Comparison of ENCODE assay signal across 1 cellular context in the genomic region with DNA sequence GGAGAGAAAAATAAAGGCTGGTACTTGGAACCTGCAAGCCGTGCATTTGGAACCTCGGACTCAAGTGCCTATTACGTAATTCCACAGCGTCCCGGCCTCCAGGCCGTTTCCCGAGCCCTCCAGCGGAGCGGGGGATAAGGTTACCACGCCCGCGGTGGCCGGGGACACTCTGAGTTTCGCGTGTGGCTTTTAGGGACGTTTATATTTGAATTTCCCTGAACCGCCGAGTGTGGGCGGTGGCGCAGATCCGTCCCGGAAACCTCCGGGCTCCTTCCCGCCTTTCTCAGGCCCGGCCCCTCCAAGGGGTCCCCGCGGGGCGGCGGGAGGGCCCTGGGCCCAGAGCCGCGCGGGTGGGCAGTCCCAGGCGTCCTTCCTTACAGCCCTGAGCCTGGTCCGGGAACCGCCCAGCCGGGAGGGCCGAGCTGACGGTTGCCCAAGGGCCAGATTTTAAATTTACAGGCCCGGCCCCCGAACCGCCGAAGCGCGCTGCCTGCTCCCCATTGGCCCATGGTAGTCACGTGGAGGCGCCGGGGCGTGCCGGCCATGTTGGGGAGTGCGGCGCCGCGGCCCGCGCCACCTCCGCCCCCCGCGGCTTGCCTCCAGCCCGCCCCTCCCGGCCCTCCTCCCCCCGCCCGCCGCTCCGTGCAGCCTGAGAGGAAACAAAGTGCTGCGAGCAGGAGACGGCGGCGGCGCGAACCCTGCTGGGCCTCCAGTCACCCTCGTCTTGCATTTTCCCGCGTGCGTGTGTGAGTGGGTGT.
TF ChIP-seq lines count a peak whose summit lies in the region.

A gene with protein sequence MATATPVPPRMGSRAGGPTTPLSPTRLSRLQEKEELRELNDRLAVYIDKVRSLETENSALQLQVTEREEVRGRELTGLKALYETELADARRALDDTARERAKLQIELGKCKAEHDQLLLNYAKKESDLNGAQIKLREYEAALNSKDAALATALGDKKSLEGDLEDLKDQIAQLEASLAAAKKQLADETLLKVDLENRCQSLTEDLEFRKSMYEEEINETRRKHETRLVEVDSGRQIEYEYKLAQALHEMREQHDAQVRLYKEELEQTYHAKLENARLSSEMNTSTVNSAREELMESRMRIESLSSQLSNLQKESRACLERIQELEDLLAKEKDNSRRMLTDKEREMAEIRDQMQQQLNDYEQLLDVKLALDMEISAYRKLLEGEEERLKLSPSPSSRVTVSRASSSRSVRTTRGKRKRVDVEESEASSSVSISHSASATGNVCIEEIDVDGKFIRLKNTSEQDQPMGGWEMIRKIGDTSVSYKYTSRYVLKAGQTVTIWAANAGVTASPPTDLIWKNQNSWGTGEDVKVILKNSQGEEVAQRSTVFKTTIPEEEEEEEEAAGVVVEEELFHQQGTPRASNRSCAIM (plus strand): TSS at position 638 of the 758 bp plus-strand sequence. CDS start 373 bp downstream, outside the sequence.

TF ChIP-seq in HepG2, 621 proteins besides CTCF, POLR2A, EP300 and RAD21 (continued from another document and continues in another):
- TF ChIP-seq, protein P1, sequence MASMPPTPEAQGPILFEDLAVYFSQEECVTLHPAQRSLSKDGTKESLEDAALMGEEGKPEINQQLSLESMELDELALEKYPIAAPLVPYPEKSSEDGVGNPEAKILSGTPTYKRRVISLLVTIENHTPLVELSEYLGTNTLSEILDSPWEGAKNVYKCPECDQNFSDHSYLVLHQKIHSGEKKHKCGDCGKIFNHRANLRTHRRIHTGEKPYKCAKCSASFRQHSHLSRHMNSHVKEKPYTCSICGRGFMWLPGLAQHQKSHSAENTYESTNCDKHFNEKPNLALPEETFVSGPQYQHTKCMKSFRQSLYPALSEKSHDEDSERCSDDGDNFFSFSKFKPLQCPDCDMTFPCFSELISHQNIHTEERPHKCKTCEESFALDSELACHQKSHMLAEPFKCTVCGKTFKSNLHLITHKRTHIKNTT (CRISPR knock-in tag; IDR thresholded peaks at IDR 0.05), result no peak
- TF ChIP-seq, protein P2, sequence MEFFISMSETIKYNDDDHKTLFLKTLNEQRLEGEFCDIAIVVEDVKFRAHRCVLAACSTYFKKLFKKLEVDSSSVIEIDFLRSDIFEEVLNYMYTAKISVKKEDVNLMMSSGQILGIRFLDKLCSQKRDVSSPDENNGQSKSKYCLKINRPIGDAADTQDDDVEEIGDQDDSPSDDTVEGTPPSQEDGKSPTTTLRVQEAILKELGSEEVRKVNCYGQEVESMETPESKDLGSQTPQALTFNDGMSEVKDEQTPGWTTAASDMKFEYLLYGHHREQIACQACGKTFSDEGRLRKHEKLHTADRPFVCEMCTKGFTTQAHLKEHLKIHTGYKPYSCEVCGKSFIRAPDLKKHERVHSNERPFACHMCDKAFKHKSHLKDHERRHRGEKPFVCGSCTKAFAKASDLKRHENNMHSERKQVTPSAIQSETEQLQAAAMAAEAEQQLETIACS (CRISPR knock-in tag; IDR thresholded peaks at IDR 0.05), result peak; percentile 57; the same call in 1 of the 2 replicates
- TF ChIP-seq PITX1 (CRISPR knock-in tag; IDR thresholded peaks at IDR 0.05), result peak; percentile 56; the same call in 1 of the 2 replicates
- TF ChIP-seq, protein P3, sequence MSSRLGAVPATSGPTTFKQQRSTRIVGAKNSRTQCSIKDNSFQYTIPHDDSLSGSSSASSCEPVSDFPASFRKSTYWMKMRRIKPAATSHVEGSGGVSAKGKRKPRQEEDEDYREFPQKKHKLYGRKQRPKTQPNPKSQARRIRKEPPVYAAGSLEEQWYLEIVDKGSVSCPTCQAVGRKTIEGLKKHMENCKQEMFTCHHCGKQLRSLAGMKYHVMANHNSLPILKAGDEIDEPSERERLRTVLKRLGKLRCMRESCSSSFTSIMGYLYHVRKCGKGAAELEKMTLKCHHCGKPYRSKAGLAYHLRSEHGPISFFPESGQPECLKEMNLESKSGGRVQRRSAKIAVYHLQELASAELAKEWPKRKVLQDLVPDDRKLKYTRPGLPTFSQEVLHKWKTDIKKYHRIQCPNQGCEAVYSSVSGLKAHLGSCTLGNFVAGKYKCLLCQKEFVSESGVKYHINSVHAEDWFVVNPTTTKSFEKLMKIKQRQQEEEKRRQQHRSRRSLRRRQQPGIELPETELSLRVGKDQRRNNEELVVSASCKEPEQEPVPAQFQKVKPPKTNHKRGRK (CRISPR knock-in tag; IDR thresholded peaks at IDR 0.05), result no peak
- TF ChIP-seq, protein P4, sequence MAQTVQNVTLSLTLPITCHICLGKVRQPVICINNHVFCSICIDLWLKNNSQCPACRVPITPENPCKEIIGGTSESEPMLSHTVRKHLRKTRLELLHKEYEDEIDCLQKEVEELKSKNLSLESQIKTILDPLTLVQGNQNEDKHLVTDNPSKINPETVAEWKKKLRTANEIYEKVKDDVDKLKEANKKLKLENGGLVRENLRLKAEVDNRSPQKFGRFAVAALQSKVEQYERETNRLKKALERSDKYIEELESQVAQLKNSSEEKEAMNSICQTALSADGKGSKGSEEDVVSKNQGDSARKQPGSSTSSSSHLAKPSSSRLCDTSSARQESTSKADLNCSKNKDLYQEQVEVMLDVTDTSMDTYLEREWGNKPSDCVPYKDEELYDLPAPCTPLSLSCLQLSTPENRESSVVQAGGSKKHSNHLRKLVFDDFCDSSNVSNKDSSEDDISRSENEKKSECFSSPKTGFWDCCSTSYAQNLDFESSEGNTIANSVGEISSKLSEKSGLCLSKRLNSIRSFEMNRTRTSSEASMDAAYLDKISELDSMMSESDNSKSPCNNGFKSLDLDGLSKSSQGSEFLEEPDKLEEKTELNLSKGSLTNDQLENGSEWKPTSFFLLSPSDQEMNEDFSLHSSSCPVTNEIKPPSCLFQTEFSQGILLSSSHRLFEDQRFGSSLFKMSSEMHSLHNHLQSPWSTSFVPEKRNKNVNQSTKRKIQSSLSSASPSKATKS (CRISPR knock-in tag; IDR thresholded peaks at IDR 0.05), result no peak
- TF ChIP-seq GFI1 (CRISPR knock-in tag; IDR thresholded peaks at IDR 0.05; ENCODE audit: borderline replicate concordance), result no peak
- TF ChIP-seq, protein P5, sequence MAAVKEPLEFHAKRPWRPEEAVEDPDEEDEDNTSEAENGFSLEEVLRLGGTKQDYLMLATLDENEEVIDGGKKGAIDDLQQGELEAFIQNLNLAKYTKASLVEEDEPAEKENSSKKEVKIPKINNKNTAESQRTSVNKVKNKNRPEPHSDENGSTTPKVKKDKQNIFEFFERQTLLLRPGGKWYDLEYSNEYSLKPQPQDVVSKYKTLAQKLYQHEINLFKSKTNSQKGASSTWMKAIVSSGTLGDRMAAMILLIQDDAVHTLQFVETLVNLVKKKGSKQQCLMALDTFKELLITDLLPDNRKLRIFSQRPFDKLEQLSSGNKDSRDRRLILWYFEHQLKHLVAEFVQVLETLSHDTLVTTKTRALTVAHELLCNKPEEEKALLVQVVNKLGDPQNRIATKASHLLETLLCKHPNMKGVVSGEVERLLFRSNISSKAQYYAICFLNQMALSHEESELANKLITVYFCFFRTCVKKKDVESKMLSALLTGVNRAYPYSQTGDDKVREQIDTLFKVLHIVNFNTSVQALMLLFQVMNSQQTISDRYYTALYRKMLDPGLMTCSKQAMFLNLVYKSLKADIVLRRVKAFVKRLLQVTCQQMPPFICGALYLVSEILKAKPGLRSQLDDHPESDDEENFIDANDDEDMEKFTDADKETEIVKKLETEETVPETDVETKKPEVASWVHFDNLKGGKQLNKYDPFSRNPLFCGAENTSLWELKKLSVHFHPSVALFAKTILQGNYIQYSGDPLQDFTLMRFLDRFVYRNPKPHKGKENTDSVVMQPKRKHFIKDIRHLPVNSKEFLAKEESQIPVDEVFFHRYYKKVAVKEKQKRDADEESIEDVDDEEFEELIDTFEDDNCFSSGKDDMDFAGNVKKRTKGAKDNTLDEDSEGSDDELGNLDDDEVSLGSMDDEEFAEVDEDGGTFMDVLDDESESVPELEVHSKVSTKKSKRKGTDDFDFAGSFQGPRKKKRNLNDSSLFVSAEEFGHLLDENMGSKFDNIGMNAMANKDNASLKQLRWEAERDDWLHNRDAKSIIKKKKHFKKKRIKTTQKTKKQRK (IDR thresholded peaks at IDR 0.05; ENCODE audit: low read length), result no peak
- TF ChIP-seq CCAR2 (optimal IDR thresholded peaks at IDR 0.05; ENCODE audit: low read depth, low read length), result no peak
- peak; percentile 15; the same call in 1 of the 2 replicates for TF ChIP-seq ZNF558 (CRISPR knock-in tag; IDR thresholded peaks at IDR 0.05; ENCODE audit: borderline replicate concordance)
- no peak for TF ChIP-seq ZNF354B (CRISPR knock-in tag; IDR thresholded peaks at IDR 0.05)
- TF ChIP-seq TAF15 (IDR thresholded peaks at IDR 0.05; ENCODE audit: low read depth, low read length, poor library complexity, severe bottlenecking), result no peak
- no peak for TF ChIP-seq GLI4 (CRISPR knock-in tag; IDR thresholded peaks at IDR 0.05; ENCODE audit: borderline replicate concordance)
- no peak; the same call in 1 of the 2 replicates for TF ChIP-seq ZNF709 (CRISPR knock-in tag; IDR thresholded peaks at IDR 0.05)
- TF ChIP-seq SMC3 (IDR thresholded peaks at IDR 0.05; ENCODE audit: low read length), result no peak
- TF ChIP-seq ATF7-NPFF (CRISPR knock-in tag; IDR thresholded peaks at IDR 0.05; ENCODE audit: low read depth), result peak; percentile 80
- no peak for TF ChIP-seq SMARCE1 (IDR thresholded peaks at IDR 0.05; ENCODE audit: borderline replicate concordance)
- 0 out of 2 replicates have a peak, but pooled peaks have one; percentile 71 for TF ChIP-seq ZNF569 (CRISPR knock-in tag; IDR thresholded peaks at IDR 0.05; ENCODE audit: borderline replicate concordance)
- peak; percentile 60; the same call in 1 of the 2 replicates for TF ChIP-seq RFXAP (CRISPR knock-in tag; IDR thresholded peaks at IDR 0.05; ENCODE audit: borderline replicate concordance)
- TF ChIP-seq, protein P6, sequence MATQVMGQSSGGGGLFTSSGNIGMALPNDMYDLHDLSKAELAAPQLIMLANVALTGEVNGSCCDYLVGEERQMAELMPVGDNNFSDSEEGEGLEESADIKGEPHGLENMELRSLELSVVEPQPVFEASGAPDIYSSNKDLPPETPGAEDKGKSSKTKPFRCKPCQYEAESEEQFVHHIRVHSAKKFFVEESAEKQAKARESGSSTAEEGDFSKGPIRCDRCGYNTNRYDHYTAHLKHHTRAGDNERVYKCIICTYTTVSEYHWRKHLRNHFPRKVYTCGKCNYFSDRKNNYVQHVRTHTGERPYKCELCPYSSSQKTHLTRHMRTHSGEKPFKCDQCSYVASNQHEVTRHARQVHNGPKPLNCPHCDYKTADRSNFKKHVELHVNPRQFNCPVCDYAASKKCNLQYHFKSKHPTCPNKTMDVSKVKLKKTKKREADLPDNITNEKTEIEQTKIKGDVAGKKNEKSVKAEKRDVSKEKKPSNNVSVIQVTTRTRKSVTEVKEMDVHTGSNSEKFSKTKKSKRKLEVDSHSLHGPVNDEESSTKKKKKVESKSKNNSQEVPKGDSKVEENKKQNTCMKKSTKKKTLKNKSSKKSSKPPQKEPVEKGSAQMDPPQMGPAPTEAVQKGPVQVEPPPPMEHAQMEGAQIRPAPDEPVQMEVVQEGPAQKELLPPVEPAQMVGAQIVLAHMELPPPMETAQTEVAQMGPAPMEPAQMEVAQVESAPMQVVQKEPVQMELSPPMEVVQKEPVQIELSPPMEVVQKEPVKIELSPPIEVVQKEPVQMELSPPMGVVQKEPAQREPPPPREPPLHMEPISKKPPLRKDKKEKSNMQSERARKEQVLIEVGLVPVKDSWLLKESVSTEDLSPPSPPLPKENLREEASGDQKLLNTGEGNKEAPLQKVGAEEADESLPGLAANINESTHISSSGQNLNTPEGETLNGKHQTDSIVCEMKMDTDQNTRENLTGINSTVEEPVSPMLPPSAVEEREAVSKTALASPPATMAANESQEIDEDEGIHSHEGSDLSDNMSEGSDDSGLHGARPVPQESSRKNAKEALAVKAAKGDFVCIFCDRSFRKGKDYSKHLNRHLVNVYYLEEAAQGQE (IDR thresholded peaks at IDR 0.05; ENCODE audit: borderline replicate concordance in 1 of 2, low read depth in 1 of 2, low read length in 2 of 2), result no peak; a peak in 2 of 4 replicates
- TF ChIP-seq ZNF382 (CRISPR knock-in tag; IDR thresholded peaks at IDR 0.05; ENCODE audit: borderline replicate concordance), result no peak
- no peak for TF ChIP-seq ZNF546 (CRISPR knock-in tag; conservative IDR thresholded peaks at IDR 0.05)
- no peak; the same call in 1 of the 2 replicates for TF ChIP-seq KLF9 (CRISPR knock-in tag; IDR thresholded peaks at IDR 0.05; ENCODE audit: low read depth)
- no peak for TF ChIP-seq LCORL (IDR thresholded peaks at IDR 0.05)
- peak; percentile 61; the same call in 1 of the 2 replicates for TF ChIP-seq LCORL (CRISPR knock-in tag; IDR thresholded peaks at IDR 0.05)
- 0 out of 2 replicates have a peak, but pooled peaks have one; percentile 45 for TF ChIP-seq ESRRA (CRISPR knock-in tag; IDR thresholded peaks at IDR 0.05; ENCODE audit: low read depth)
- TF ChIP-seq ZNF607 (CRISPR knock-in tag; IDR thresholded peaks at IDR 0.05; ENCODE audit: borderline replicate concordance), result peak; percentile 21; the same call in 1 of the 2 replicates
- TF ChIP-seq ZNF251 (CRISPR knock-in tag; IDR thresholded peaks at IDR 0.05), result no peak
- no peak for TF ChIP-seq ZNF530 (CRISPR knock-in tag; IDR thresholded peaks at IDR 0.05; ENCODE audit: low read depth)
- TF ChIP-seq TCF7 (IDR thresholded peaks at IDR 0.05; ENCODE audit: low read depth), result no peak
- TF ChIP-seq KLF13 (CRISPR knock-in tag; IDR thresholded peaks at IDR 0.05), result no peak
- peak; percentile 73 for TF ChIP-seq POGZ (CRISPR knock-in tag; IDR thresholded peaks at IDR 0.05)
- TF ChIP-seq ARID2 (CRISPR knock-in tag; IDR thresholded peaks at IDR 0.05; ENCODE audit: borderline replicate concordance), result no peak
- peak; percentile 21; the same call in 1 of the 2 replicates for TF ChIP-seq ZNF143 (CRISPR knock-in tag; IDR thresholded peaks at IDR 0.05)
- TF ChIP-seq ZNF33A (CRISPR knock-in tag; IDR thresholded peaks at IDR 0.05; ENCODE audit: borderline replicate concordance), result 0 out of 2 replicates have a peak, but pooled peaks have one; percentile 34
- TF ChIP-seq ZFP1 (CRISPR knock-in tag; IDR thresholded peaks at IDR 0.05), result no peak
- TF ChIP-seq KMT2B (CRISPR knock-in tag; IDR thresholded peaks at IDR 0.05), result peak; percentile 72
- TF ChIP-seq, protein P7, sequence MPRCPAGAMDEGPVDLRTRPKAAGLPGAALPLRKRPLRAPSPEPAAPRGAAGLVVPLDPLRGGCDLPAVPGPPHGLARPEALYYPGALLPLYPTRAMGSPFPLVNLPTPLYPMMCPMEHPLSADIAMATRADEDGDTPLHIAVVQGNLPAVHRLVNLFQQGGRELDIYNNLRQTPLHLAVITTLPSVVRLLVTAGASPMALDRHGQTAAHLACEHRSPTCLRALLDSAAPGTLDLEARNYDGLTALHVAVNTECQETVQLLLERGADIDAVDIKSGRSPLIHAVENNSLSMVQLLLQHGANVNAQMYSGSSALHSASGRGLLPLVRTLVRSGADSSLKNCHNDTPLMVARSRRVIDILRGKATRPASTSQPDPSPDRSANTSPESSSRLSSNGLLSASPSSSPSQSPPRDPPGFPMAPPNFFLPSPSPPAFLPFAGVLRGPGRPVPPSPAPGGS (CRISPR knock-in tag; IDR thresholded peaks at IDR 0.05), result no peak
- TF ChIP-seq, protein P8, sequence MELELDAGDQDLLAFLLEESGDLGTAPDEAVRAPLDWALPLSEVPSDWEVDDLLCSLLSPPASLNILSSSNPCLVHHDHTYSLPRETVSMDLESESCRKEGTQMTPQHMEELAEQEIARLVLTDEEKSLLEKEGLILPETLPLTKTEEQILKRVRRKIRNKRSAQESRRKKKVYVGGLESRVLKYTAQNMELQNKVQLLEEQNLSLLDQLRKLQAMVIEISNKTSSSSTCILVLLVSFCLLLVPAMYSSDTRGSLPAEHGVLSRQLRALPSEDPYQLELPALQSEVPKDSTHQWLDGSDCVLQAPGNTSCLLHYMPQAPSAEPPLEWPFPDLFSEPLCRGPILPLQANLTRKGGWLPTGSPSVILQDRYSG (CRISPR knock-in tag; IDR thresholded peaks at IDR 0.05), result no peak
- no peak for TF ChIP-seq ZNF256 (CRISPR knock-in tag; conservative IDR thresholded peaks at IDR 0.05)
- no peak for TF ChIP-seq TSC22D2 (CRISPR knock-in tag; IDR thresholded peaks at IDR 0.05; ENCODE audit: borderline replicate concordance)
- TF ChIP-seq KLF12 (CRISPR knock-in tag; IDR thresholded peaks at IDR 0.05; ENCODE audit: borderline replicate concordance), result peak; percentile 35; the same call in 1 of the 2 replicates
